In the genomic region with DNA sequence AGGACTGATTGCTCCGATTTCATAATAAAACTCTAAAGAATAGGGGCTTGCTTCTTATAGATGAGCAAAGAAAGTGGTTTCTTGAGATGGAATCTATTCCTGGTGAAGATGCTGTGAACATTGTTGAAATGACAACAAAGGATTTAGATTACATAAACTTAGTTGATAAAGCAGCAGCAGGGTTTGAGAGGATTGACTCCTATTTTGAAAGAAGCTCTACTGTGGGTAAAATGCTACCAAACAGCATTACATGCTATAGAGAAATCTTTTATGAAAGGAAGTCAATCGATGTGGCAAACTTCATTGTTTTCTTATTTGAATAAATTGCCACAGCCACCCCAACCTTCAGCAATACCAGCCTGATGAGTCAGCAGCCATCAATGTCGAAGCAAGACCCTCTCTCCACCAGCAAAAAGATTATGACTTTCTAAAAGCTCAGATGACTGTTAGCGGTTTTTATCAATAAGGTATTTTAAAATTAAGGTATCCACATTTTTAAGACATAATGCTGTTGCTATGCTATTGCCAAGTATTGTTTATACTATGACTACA, we compare ENCODE assay signal across 16 cellular contexts.
"Had no signal": no experiment of that assay in that cellular context is flagged by ENCODE, and none has a peak within 500 bp of the region (broad histone marks: within the 10 kb centered on the region; RNA-seq: fewer than 3 reads in every experiment).

No MANE protein-coding gene starts in this region.

- H3K27me3 ChIP-seq: ovary, suprapubic skin, thyroid gland had no signal

- H3K27ac ChIP-seq: epithelial cell of prostate, ovary, suprapubic skin, thyroid gland had no signal

- H3K36me3 ChIP-seq: ovary, suprapubic skin, thyroid gland had no signal

- H3K4me1 ChIP-seq: suprapubic skin, thyroid gland had no signal

- ATAC-seq: mucosa of descending colon; naive thymus-derived CD8-positive, alpha-beta T cell; right cardiac atrium; stimulated activated effector memory CD8-positive, alpha-beta T cell treated with anti-CD3 and anti-CD28 coated beads, Interleukin-12 subunit alpha, Interleukin-12 subunit beta, amount 100 ng/mL, for 72 hours; stimulated activated naive CD8-positive, alpha-beta T cell treated with anti-CD3 and anti-CD28 coated beads, Interleukin-15, Interleukin-2, amounts not matched to agents 100 U/mL and 50 U/mL, for 24 hours had no signal

- DNase-seq: cortex of kidney; effector memory CD4-positive, alpha-beta T cell; foreskin melanocyte; head of caudate nucleus; hippocampal formation; mucosa of descending colon; naive thymus-derived CD8-positive, alpha-beta T cell; ovary; right cardiac atrium; stimulated activated CD4-positive, alpha-beta T cell treated with anti-CD3 and anti-CD28 coated beads, Interleukin-4, amount 100 ng/mL, for 1 hour; stimulated activated CD8-positive, alpha-beta memory T cell treated with anti-CD3 and anti-CD28 coated beads, Interleukin-4, amount 100 ng/mL, for 48 hours; stimulated activated naive CD8-positive, alpha-beta T cell treated with anti-CD3 and anti-CD28 coated beads, Interleukin-15, Interleukin-2, amounts not matched to agents 100 U/mL and 50 U/mL, for 24 hours; thyroid gland had no signal

- H3K4me3 ChIP-seq: mucosa of descending colon, ovary, suprapubic skin, thyroid gland had no signal
